21 cellular contexts compared by ENCODE assay signal in genomic region chr1:210117681-210118170, GRCh38.
"Had no signal": no experiment of that assay in that cellular context is flagged by ENCODE, and none has a peak within 500 bp of the region (broad histone marks: within the 10 kb centered on the region; RNA-seq: fewer than 3 reads in every experiment).

No MANE protein-coding gene starts in this region.

- H3K9me3 ChIP-seq: lower lobe of right lung, psoas muscle, right lobe of liver, testis, tibial nerve had no signal

- H3K27me3 Mint-ChIP-seq: natural killer cell treated with Interleukin-12 subunit alpha and Interleukin-12 subunit beta and Interleukin-15 and Interleukin-18, amount 100 ng/mL, for 72 hours; stimulated activated naive CD8-positive, alpha-beta T cell treated with anti-CD3 and anti-CD28 coated beads, Interleukin-15, Interleukin-2, amounts not matched to agents 100 ng/mL and 50 ng/mL, for 24 hours had no signal

- H3K36me3 Mint-ChIP-seq: natural killer cell treated with Interleukin-12 subunit alpha and Interleukin-12 subunit beta and Interleukin-15 and Interleukin-18, amount 100 ng/mL, for 72 hours; stimulated activated effector memory CD8-positive, alpha-beta T cell treated with anti-CD3 and anti-CD28 coated beads, Interleukin-12 subunit alpha, Interleukin-12 subunit beta, amount 100 ng/mL, for 72 hours had no signal

- ATAC-seq: esophagus mucosa; heart right ventricle; left lung; lower lobe of right lung; natural killer cell treated with Interleukin-12 subunit alpha and Interleukin-12 subunit beta and Interleukin-15 and Interleukin-18, amount 100 ng/mL, for 72 hours; psoas muscle; right lobe of liver; stimulated activated effector memory CD8-positive, alpha-beta T cell treated with anti-CD3 and anti-CD28 coated beads, Interleukin-12 subunit alpha, Interleukin-12 subunit beta, amount 100 ng/mL, for 72 hours had no signal

- H3K9me3 Mint-ChIP-seq: natural killer cell treated with Interleukin-12 subunit alpha and Interleukin-12 subunit beta and Interleukin-15 and Interleukin-18, amount 100 ng/mL, for 72 hours; stimulated activated effector memory CD8-positive, alpha-beta T cell treated with anti-CD3 and anti-CD28 coated beads, Interleukin-12 subunit alpha, Interleukin-12 subunit beta, amount 100 ng/mL, for 72 hours; stimulated activated naive CD8-positive, alpha-beta T cell treated with anti-CD3 and anti-CD28 coated beads, Interleukin-15, Interleukin-2, amounts not matched to agents 100 ng/mL and 50 ng/mL, for 24 hours had no signal

- H3K27ac Mint-ChIP-seq: natural killer cell treated with Interleukin-12 subunit alpha and Interleukin-12 subunit beta and Interleukin-15 and Interleukin-18, amount 100 ng/mL, for 72 hours; stimulated activated effector memory CD8-positive, alpha-beta T cell treated with anti-CD3 and anti-CD28 coated beads, Interleukin-12 subunit alpha, Interleukin-12 subunit beta, amount 100 ng/mL, for 72 hours; stimulated activated naive CD8-positive, alpha-beta T cell treated with anti-CD3 and anti-CD28 coated beads, Interleukin-15, Interleukin-2, amounts not matched to agents 100 ng/mL and 50 ng/mL, for 24 hours had no signal

- H3K79me2 ChIP-seq: parathyroid adenoma had no signal

- H2AFZ ChIP-seq: parathyroid adenoma had no signal

- H3K4me1 Mint-ChIP-seq: stimulated activated effector memory CD8-positive, alpha-beta T cell treated with anti-CD3 and anti-CD28 coated beads, Interleukin-12 subunit alpha, Interleukin-12 subunit beta, amount 100 ng/mL, for 72 hours had no signal

- FAIRE-seq: endometrium, keratinocyte had no signal

- H3K4me3 ChIP-seq: heart right ventricle, left lung, lower lobe of right lung, psoas muscle, right lobe of liver, testis, tibial nerve had no signal

- H3K27me3 ChIP-seq: left lung, right lobe of liver, testis, tibial nerve had no signal

- H3K27ac ChIP-seq: heart right ventricle, left lung, lower lobe of right lung, parathyroid adenoma, psoas muscle, right lobe of liver, testis, tibial nerve had no signal

- H3K9ac ChIP-seq: parathyroid adenoma had no signal

- H3K4me3 Mint-ChIP-seq: natural killer cell treated with Interleukin-12 subunit alpha and Interleukin-12 subunit beta and Interleukin-15 and Interleukin-18, amount 100 ng/mL, for 72 hours; stimulated activated effector memory CD8-positive, alpha-beta T cell treated with anti-CD3 and anti-CD28 coated beads, Interleukin-12 subunit alpha, Interleukin-12 subunit beta, amount 100 ng/mL, for 72 hours; stimulated activated naive CD8-positive, alpha-beta T cell treated with anti-CD3 and anti-CD28 coated beads, Interleukin-15, Interleukin-2, amounts not matched to agents 100 ng/mL and 50 ng/mL, for 24 hours had no signal

- DNase-seq: effector memory CD4-positive, alpha-beta T cell; heart right ventricle; hypothalamus; left lung; lower lobe of right lung; mesenchymal stem cell; midbrain; psoas muscle; retina; right lobe of liver; stimulated activated CD4-positive, alpha-beta T cell treated with anti-CD3 and anti-CD28 coated beads, Interleukin-4, amount 100 ng/mL, for 1 hour; stimulated activated CD8-positive, alpha-beta memory T cell treated with anti-CD3 and anti-CD28 coated beads, Interleukin-4, amount 100 ng/mL, for 48 hours; testis had no signal

- H3K36me3 ChIP-seq: heart right ventricle, left lung, lower lobe of right lung, right lobe of liver, tibial nerve had no signal

- H3K4me1 ChIP-seq: heart right ventricle, left lung, lower lobe of right lung, parathyroid adenoma, psoas muscle, right lobe of liver, testis, tibial nerve had no signal
